16 cellular contexts compared by ENCODE assay signal in the genomic region with DNA sequence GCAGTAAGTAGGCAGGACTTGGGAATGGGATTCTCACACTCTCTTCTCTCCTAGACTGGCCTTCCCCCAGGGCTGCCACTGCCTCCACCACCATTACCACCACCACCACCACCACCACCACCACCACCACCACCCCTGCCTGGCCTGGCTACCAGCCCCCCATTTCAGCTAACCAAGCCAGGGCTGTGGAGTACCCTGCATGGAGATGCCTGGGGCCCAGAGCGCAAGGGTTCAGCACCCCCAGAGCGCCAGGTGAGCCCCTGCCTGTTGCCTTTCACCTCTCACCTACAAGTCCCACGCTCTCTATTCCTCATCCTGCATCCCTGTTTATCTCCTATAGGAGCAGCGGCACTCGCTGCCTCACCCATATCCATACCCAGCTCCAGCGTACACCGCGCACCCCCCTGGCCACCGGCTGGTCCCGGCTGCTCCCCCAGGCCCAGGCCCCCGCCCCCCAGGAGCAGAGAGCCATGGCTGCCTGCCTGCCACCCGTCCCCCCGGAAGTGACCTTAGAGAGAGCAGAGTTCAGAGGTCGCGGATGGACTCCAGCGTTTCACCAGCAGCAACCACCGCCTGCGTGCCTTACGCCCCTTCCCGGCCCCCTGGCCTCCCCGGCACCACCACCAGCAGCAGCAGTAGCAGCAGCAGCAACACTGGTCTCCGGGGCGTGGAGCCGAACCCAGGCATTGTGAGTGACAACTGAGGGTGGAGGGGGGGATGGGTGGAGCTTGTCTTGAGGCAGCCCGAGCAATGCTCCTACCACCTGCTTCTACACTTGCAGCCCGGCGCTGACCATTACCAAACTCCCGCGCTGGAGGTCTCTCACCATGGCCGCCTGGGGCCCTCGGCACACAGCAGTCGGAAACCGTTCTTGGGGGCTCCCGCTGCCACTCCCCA. TPM values are rescaled to one million over a fixed set of nuclear protein-coding genes. Genes with fewer than 3 reads are reported as not detected.
DNase-seq lines count a peak whose midpoint lies in the region; ATAC-seq, FAIRE-seq and TF ChIP-seq lines count a peak whose summit lies in the region.
"Had no signal": no experiment of that assay in that cellular context is flagged by ENCODE, and none has a peak within 500 bp of the region (broad histone marks: within the 10 kb centered on the region; RNA-seq: fewer than 3 reads in every experiment).

No MANE protein-coding gene starts in this region.

- H3K4me3 Mint-ChIP-seq in effector memory CD8-positive, alpha-beta T cell: peak overlapping the region; percentile 8 to 93
- H3K4me3 Mint-ChIP-seq in endothelial cell (ENCODE audit: unreplicated experiment): no peak overlapping the region

- peaks cover 0 to 27% (median 6%) of the 10 kb centered on the region in 3 donors for H3K36me3 ChIP-seq in pancreas

- no peak overlapping the region for H3K27ac ChIP-seq in pancreas
- H3K27ac ChIP-seq: SK-N-MC, thyroid gland had no signal

- no peak for FAIRE-seq in pancreas (lab: Jason Lieb, UNC)
- FAIRE-seq: astrocyte had no signal

- H3K4me1 ChIP-seq in pancreas: peaks cover 7 to 10% (median 9%) of the 10 kb centered on the region in 3 donors

- WGBS in pancreas, 2 donors: 85 to 87% methylated on average over 34 of the region's 34 CpGs

- H3K27me3 ChIP-seq in pancreas: no peaks in the 10 kb centered on the region
- H3K27me3 ChIP-seq: thyroid gland had no signal

- no peak overlapping the region for H3K4me3 ChIP-seq in pancreas
- H3K4me3 ChIP-seq: psoas muscle, SK-N-MC, thyroid gland had no signal

- DNase-seq in activated T-cell treated with anti-CD3 and anti-CD28 coated beads, Interleukin-2, amount 50 U/mL, for 1 hour: peak; percentile 52
- DNase-seq in activated T-cell treated with anti-CD3 and anti-CD28 coated beads, Interleukin-2, amount 50 U/mL, for 48 hours: no peak
- DNase-seq in activated CD4-positive, alpha-beta T cell treated with anti-CD3 and anti-CD28 coated beads for 4 hours: peak; percentile 33 to 37
- DNase-seq in effector memory CD8-positive, alpha-beta T cell: no peak
- peak in 5 of 6 donors; percentile 29 to 77 (median 54) for DNase-seq in pancreas
- no peak for DNase-seq in NCI-H2227 (lab: John Stamatoyannopoulos, UW; ENCODE audit: unreplicated experiment)
- DNase-seq in endothelial cell (ENCODE audit: low spot score): no peak
- DNase-seq: ACHN, GF-D8, NCI-H187, NCI-H510A, thyroid gland had no signal

- intact Hi-C loops in pancreas (cut with DNase I): no loop called here

- peaks cover 29 to 43% of the 10 kb centered on the region in 2 donors for H3K4me1 Mint-ChIP-seq in effector memory CD8-positive, alpha-beta T cell (ENCODE audit: low read depth in 2 of 2)
- peaks cover 11% of the 10 kb centered on the region for H3K4me1 Mint-ChIP-seq in endothelial cell (ENCODE audit: unreplicated experiment)

- peak overlapping the region; percentile 73 to 95 for H3K27ac Mint-ChIP-seq in effector memory CD8-positive, alpha-beta T cell
- H3K27ac Mint-ChIP-seq in endothelial cell (ENCODE audit: unreplicated experiment): no peak overlapping the region

- no peak for ATAC-seq in effector memory CD8-positive, alpha-beta T cell (replicated peaks)
- ATAC-seq in pancreas: no peak
- no peak for ATAC-seq in HG03159 (IDR thresholded peaks at IDR 0.05; ENCODE audit: unreplicated experiment)
- ATAC-seq: psoas muscle had no signal

- no peaks in the 10 kb centered on the region for H3K27me3 Mint-ChIP-seq in effector memory CD8-positive, alpha-beta T cell
- H3K27me3 Mint-ChIP-seq in endothelial cell (ENCODE audit: unreplicated experiment): peaks cover 14% of the 10 kb centered on the region

- H3K9me3 ChIP-seq in pancreas: no peaks in the 10 kb centered on the region
- H3K9me3 ChIP-seq: psoas muscle, thyroid gland had no signal

- TF ChIP-seq CTCF in pancreas (IDR thresholded peaks at IDR 0.05): no peak
- TF ChIP-seq CTCF in endothelial cell (IDR thresholded peaks at IDR 0.05; ENCODE audit: unreplicated experiment): no peak

- peaks cover 97% of the 10 kb centered on the region for H3K36me3 Mint-ChIP-seq in effector memory CD8-positive, alpha-beta T cell (ENCODE audit: insufficient read depth)
- H3K36me3 Mint-ChIP-seq in endothelial cell (ENCODE audit: low read depth, unreplicated experiment): peaks cover 26% of the 10 kb centered on the region

- no peaks in the 10 kb centered on the region for H3K9me3 Mint-ChIP-seq in effector memory CD8-positive, alpha-beta T cell
- H3K9me3 Mint-ChIP-seq in endothelial cell (ENCODE audit: unreplicated experiment): no peaks in the 10 kb centered on the region

RNA-seq across cellular contexts. Expression of a gene that starts 7.9 kb away (rescaled TPM):
- total RNA-seq in pancreas (1 to 10 TPM; 2.1 to 4.2 (median 2.4) TPM), endothelial cell (ENCODE audit: unreplicated experiment) (13.6 TPM)
- 10 to 100 TPM; 21.6 to 28.5 TPM for polyA plus RNA-seq in pancreas

RNA-seq across cellular contexts. Expression of a gene that starts 10.3 kb away (rescaled TPM):
- total RNA-seq in pancreas (10 to 100 TPM; 20.1 to 29.6 (median 26.6) TPM), endothelial cell (ENCODE audit: unreplicated experiment) (97.9 TPM)
- 10 to 100 TPM; 75.7 to 87.2 TPM for polyA plus RNA-seq in pancreas

RNA-seq across cellular contexts. Expression of a gene that starts 10.8 kb away (rescaled TPM):
- total RNA-seq in pancreas (10 to 100 TPM in 1 of 6 donors, 1 to 10 TPM in 5; 5.0 to 10.5 (median 8.4) TPM), endothelial cell (ENCODE audit: unreplicated experiment) (6.4 TPM)
- 1 to 10 TPM; 4.9 to 8.5 TPM for polyA plus RNA-seq in pancreas

RNA-seq across cellular contexts. Expression of a gene that starts 13.0 kb away (rescaled TPM):
- total RNA-seq in pancreas (10 to 100 TPM; 14.9 to 23.7 (median 17.3) TPM), endothelial cell (ENCODE audit: unreplicated experiment) (47.4 TPM)
- 10 to 100 TPM in 1 of 2 donors, 1 to 10 TPM in 1; 8.9 to 15.3 TPM for polyA plus RNA-seq in pancreas

RNA-seq across cellular contexts. Expression of a gene that starts 41.6 kb away (rescaled TPM):
- 100 to 1,000 TPM in 1 of 6 donors, 10 to 100 TPM in 5; 35.9 to 101 (median 43.1) TPM for total RNA-seq in pancreas
- polyA plus RNA-seq in pancreas: 100 to 1,000 TPM; 117 to 143 TPM
- total RNA-seq in endothelial cell (ENCODE audit: unreplicated experiment): 133 TPM

Comparison
In these comparisons a context has a peak if more than half of its experiments do, and no peak if none do; other contexts are left out.
1. DNase-seq: peak in activated T-cell treated with anti-CD3 and anti-CD28 coated beads, Interleukin-2, amount 50 U/mL, for 1 hour (single experiment), activated CD4-positive, alpha-beta T cell treated with anti-CD3 and anti-CD28 coated beads for 4 hours (2 of 2) and pancreas (5 of 6); none in activated T-cell treated with anti-CD3 and anti-CD28 coated beads, Interleukin-2, amount 50 U/mL, for 48 hours (0 of 2), effector memory CD8-positive, alpha-beta T cell (0 of 3), NCI-H2227 (single experiment) and endothelial cell (single experiment).